ENCODE assay signal across 9 cellular contexts in genomic region chr17:57009737-57010445, GRCh38. TPM values are rescaled to one million over a fixed set of nuclear protein-coding genes. Genes with fewer than 3 reads are reported as not detected.
DNase-seq lines count a peak whose midpoint lies in the region; ATAC-seq and TF ChIP-seq lines count a peak whose summit lies in the region.
"Had no signal": no experiment of that assay in that cellular context is flagged by ENCODE, and none has a peak within 500 bp of the region (broad histone marks: within the 10 kb centered on the region; RNA-seq: fewer than 3 reads in every experiment).

No MANE protein-coding gene starts in this region.

- WGBS in sigmoid colon, 2 donors: 34 to 39% methylated on average over 7 of the region's 7 CpGs

- H3K27me3 ChIP-seq in CD4-positive, alpha-beta T cell (ENCODE audit: control insufficient read depth, insufficient read depth, low read length): no peaks in the 10 kb centered on the region
- H3K27me3 ChIP-seq in MM.1S (replicated peaks; ENCODE audit: insufficient read depth, low read length): no peaks in the 10 kb centered on the region
- H3K27me3 ChIP-seq in sigmoid colon: no peaks in the 10 kb centered on the region
- H3K27me3 ChIP-seq: SJSA1 had no signal

- no peaks in the 10 kb centered on the region for H3K79me2 ChIP-seq in MM.1S (ENCODE audit: low read length)

- peak overlapping the region; percentile 26; the same call in 1 of the 2 replicates for H2AFZ ChIP-seq in MM.1S (ENCODE audit: low read length)

- H3K9me2 ChIP-seq in MM.1S (replicated peaks; ENCODE audit: insufficient read depth, low read length): no peaks in the 10 kb centered on the region

- TF ChIP-seq EP300 in sigmoid colon (IDR thresholded peaks at IDR 0.05): no peak

- no peak overlapping the region for H3K9ac ChIP-seq in MM.1S (ENCODE audit: low read length)
- H3K9ac ChIP-seq in SK-N-MC (ENCODE audit: insufficient read length): no peak overlapping the region

- H4K20me1 ChIP-seq in MM.1S (ENCODE audit: insufficient read depth, low read length): no peaks in the 10 kb centered on the region

- peaks cover 5% of the 10 kb centered on the region for H3K4me1 Mint-ChIP-seq in CD4-positive, alpha-beta T cell (ENCODE audit: low read depth)
- peaks cover 5% of the 10 kb centered on the region for H3K4me1 Mint-ChIP-seq in activated naive CD8-positive, alpha-beta T cell (ENCODE audit: low read depth)

- peaks cover 13% of the 10 kb centered on the region for H3K4me1 ChIP-seq in MM.1S (ENCODE audit: low read length)
- peaks cover 0 to 15% (median 10%) of the 10 kb centered on the region in 4 donors for H3K4me1 ChIP-seq in sigmoid colon

- intact Hi-C loops in CD4-positive, alpha-beta T cell (cut with DNase I, micrococcal nuclease): loop anchor here in 1 of 2 experiments (5.0 kb wide), 1 partner anchor 102 kb away; no protein-coding TSS in a partner anchor
- intact Hi-C loops in left ventricle myocardium superior (cut with micrococcal nuclease) (no loop called here), sigmoid colon (cut with DNase I) (no loop called here)

- ATAC-seq in CD4-positive, alpha-beta T cell (ENCODE audit: poor library complexity): peak; percentile 98
- peak; percentile 76 for ATAC-seq in left ventricle myocardium superior
- ATAC-seq in HG03025 (IDR thresholded peaks at IDR 0.05; ENCODE audit: low FRiP score, unreplicated experiment): no peak

- POLR2A ChIA-PET in CD4-positive, alpha-beta T cell (lab: Charles Lee): interaction anchor here (0.6 to 0.7 kb wide), 2 partner anchors 40 to 176 kb away, joined by 3 read pairs; partner anchors contain the start of genes C17orf67 and DGKE

- H3K36me3 ChIP-seq in MM.1S (replicated peaks; ENCODE audit: insufficient read depth, low read length): no peaks in the 10 kb centered on the region
- H3K36me3 ChIP-seq in SK-N-MC (ENCODE audit: insufficient read depth, low read length): no peaks in the 10 kb centered on the region
- peaks cover 0 to 21% (median 4%) of the 10 kb centered on the region in 4 donors for H3K36me3 ChIP-seq in sigmoid colon
- H3K36me3 ChIP-seq: SJSA1 had no signal

- H3K36me3 Mint-ChIP-seq in CD4-positive, alpha-beta T cell (ENCODE audit: low read depth): no peaks in the 10 kb centered on the region
- H3K36me3 Mint-ChIP-seq in activated naive CD8-positive, alpha-beta T cell: peaks cover 2% of the 10 kb centered on the region

- H3F3A ChIP-seq in MM.1S (ENCODE audit: insufficient read depth, low read length): peaks cover 5% of the 10 kb centered on the region; the same call in 1 of the 2 replicates

- H3K4me3 Mint-ChIP-seq in CD4-positive, alpha-beta T cell: peak overlapping the region; percentile 1
- peak overlapping the region; percentile 46 for H3K4me3 Mint-ChIP-seq in activated naive CD8-positive, alpha-beta T cell

- peak; percentile 75 for TF ChIP-seq CTCF in CD4-positive, alpha-beta T cell (IDR thresholded peaks at IDR 0.05)
- TF ChIP-seq CTCF in GM20000 (IDR thresholded peaks at IDR 0.05; ENCODE audit: extremely low read depth, missing control alignments) (peak; percentile 68), MM.1S (IDR thresholded peaks at IDR 0.05; ENCODE audit: low read length) (peak; percentile 79), sigmoid colon (IDR thresholded peaks at IDR 0.05) (peak; percentile 44 to 58 (median 52))

- H3K4me3 ChIP-seq in MM.1S (ENCODE audit: low read length): no peak overlapping the region
- H3K4me3 ChIP-seq in SK-N-MC: peak overlapping the region; percentile 41; the same call in 1 of the 2 replicates
- no peak overlapping the region for H3K4me3 ChIP-seq in sigmoid colon
- H3K4me3 ChIP-seq: SJSA1 had no signal

- TF ChIP-seq POLR2A in sigmoid colon (IDR thresholded peaks at IDR 0.05): no peak

- H3K27ac ChIP-seq in CD4-positive, alpha-beta T cell (ENCODE audit: low read depth, low read length): no peak overlapping the region
- H3K27ac ChIP-seq in MM.1S (ENCODE audit: low read length): no peak overlapping the region
- no peak overlapping the region for H3K27ac ChIP-seq in SK-N-MC
- H3K27ac ChIP-seq in sigmoid colon: no peak overlapping the region
- H3K27ac ChIP-seq: SJSA1 had no signal

- no peaks in the 10 kb centered on the region for H3K27me3 Mint-ChIP-seq in CD4-positive, alpha-beta T cell
- no peaks in the 10 kb centered on the region for H3K27me3 Mint-ChIP-seq in activated naive CD8-positive, alpha-beta T cell

- CTCF ChIA-PET in CD4-positive, alpha-beta T cell (lab: Charles Lee): interaction anchor here (0.6 to 2.8 kb wide), 5 partner anchors 9 to 47 kb away, joined by 3 to 10 read pairs (median 4); no protein-coding TSS in a partner anchor

- H3K9me3 Mint-ChIP-seq in CD4-positive, alpha-beta T cell: no peaks in the 10 kb centered on the region
- H3K9me3 Mint-ChIP-seq in activated naive CD8-positive, alpha-beta T cell (ENCODE audit: low read depth): no peaks in the 10 kb centered on the region

- H3K27ac Mint-ChIP-seq in CD4-positive, alpha-beta T cell: no peak overlapping the region
- no peak overlapping the region for H3K27ac Mint-ChIP-seq in activated naive CD8-positive, alpha-beta T cell

- no peak overlapping the region for H3K4me2 ChIP-seq in MM.1S (ENCODE audit: low read depth, low read length)

- peak; percentile 12 to 53 (median 36) for DNase-seq in CD4-positive, alpha-beta T cell
- DNase-seq in GM20000 (ENCODE audit: low spot score): peak; percentile 66
- peak; percentile 53 for DNase-seq in MM.1S
- DNase-seq in SK-N-MC (ENCODE audit: low read depth, low spot score): peak; percentile 8
- peak; percentile 36 for DNase-seq in left ventricle myocardium superior
- no peak for DNase-seq in sigmoid colon

- H3K9me3 ChIP-seq in CD4-positive, alpha-beta T cell (ENCODE audit: control insufficient read depth, low read length): no peaks in the 10 kb centered on the region
- H3K9me3 ChIP-seq in MM.1S (replicated peaks; ENCODE audit: insufficient read depth, low read length) (no peaks in the 10 kb centered on the region), SK-N-MC (ENCODE audit: low read depth, low read length) (no peaks in the 10 kb centered on the region), sigmoid colon (no peaks in the 10 kb centered on the region)

RNA-seq across cellular contexts. Expression of gene SCPEP1, which starts 32.0 kb away (rescaled TPM):
- 10 to 100 TPM; 22.1 to 25.5 TPM for total RNA-seq in CD4-positive, alpha-beta T cell
- total RNA-seq in left ventricle myocardium superior: 90.0 TPM
- 100 to 1,000 TPM in 1 of 4 donors, 10 to 100 TPM in 3; 77.8 to 141 (median 85.6) TPM for total RNA-seq in sigmoid colon
- polyA plus RNA-seq in sigmoid colon: 10 to 100 TPM; 19.8 to 39.7 (median 31.4) TPM

RNA-seq across cellular contexts. Expression of gene COIL, which starts 49.0 kb away (rescaled TPM):
- 10 to 100 TPM; 19.4 to 20.3 TPM for total RNA-seq in CD4-positive, alpha-beta T cell
- total RNA-seq in left ventricle myocardium superior: 8.1 TPM
- total RNA-seq in sigmoid colon: 10 to 100 TPM; 11.8 to 15.1 (median 12.3) TPM
- polyA plus RNA-seq in sigmoid colon: 10 to 100 TPM in 2 of 3 donors, 1 to 10 TPM in 1; 8.3 to 11.4 (median 10.5) TPM
